19 cellular contexts compared by ENCODE assay signal in the genomic region with DNA sequence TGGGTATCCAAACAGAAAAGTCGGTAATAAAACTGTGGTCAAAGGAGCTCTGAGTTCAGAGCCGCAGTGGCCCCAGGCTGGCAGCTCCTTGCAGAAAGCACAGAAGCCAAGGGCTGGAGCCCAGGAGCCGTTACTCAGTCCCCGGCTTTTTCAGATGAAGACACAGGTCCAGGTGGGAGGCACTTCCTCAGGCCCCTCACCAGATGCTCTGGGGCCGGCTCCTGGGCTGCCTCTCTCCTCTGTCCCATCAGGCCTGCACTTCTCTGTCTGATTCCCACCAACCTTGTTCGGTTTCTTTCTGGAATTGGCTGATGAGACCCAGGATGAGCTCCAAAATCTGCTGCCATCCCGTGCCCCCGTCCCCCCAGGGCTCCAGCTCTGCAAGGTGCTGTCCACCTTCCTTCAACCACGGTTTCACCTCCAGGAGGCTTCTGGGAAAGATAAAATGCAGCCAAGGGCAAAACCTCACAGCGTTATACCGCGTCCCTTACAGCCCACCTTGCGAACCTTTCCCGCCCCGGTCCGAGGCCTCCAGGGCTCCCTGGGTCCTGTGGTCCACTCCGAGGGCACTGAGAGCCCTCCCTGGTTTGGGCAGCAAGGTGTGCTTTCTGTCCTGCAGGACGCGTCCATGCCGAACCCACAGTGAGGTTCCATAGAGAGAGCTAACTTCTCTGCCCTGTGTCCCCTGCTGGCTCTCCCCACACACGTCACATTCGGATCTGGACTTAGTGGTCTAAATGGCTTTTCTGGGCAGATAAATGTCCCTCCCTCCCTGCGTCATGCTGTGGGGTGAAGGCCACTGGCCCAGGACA.
DNase-seq lines count a peak whose midpoint lies in the region; TF ChIP-seq lines count a peak whose summit lies in the region.
"Had no signal": no experiment of that assay in that cellular context is flagged by ENCODE, and none has a peak within 500 bp of the region (broad histone marks: within the 10 kb centered on the region; RNA-seq: fewer than 3 reads in every experiment).

No MANE protein-coding gene starts in this region.

- no peak overlapping the region for H4K91ac ChIP-seq in neuronal stem cell (ENCODE audit: low read depth, low read length, poor library complexity)

- H3K4ac ChIP-seq in neuronal stem cell (ENCODE audit: low read length), result no peak overlapping the region

- no peak overlapping the region for H3K4me3 ChIP-seq in neuronal stem cell (ENCODE audit: low read length in 2 of 2)
- H3K4me3 ChIP-seq in brain microvascular endothelial cell (ENCODE audit: low read depth, low read length), result no peak overlapping the region
- H3K4me3 ChIP-seq: GM23338 had no signal

- H3K79me1 ChIP-seq in neuronal stem cell (ENCODE audit: low read depth, low read length), result no peaks in the 10 kb centered on the region

- no peak overlapping the region for H3K27ac Mint-ChIP-seq in activated naive CD4-positive, alpha-beta T cell treated with anti-CD3 and anti-CD28 coated beads, Interleukin-2, amount 10 ng/mL, durations not matched to agents 7 days and 5 days
- no peak overlapping the region for H3K27ac Mint-ChIP-seq in chondrocyte (ENCODE audit: unreplicated experiment)
- H3K27ac Mint-ChIP-seq: GM23338 had no signal

- no peak overlapping the region for H2BK5ac ChIP-seq in neuronal stem cell (ENCODE audit: low read length)

- H3K36me3 ChIP-seq in neuronal stem cell (replicated peaks in 1 of 2; ENCODE audit: control insufficient read depth in 2 of 2, insufficient read depth in 2 of 2, low read length in 2 of 2), result no peaks in the 10 kb centered on the region
- H3K36me3 ChIP-seq in brain microvascular endothelial cell (replicated peaks), result no peaks in the 10 kb centered on the region

- H2AK5ac ChIP-seq in neuronal stem cell (ENCODE audit: low read depth, low read length), result peak overlapping the region; percentile 14

- H3K14ac ChIP-seq in neuronal stem cell (ENCODE audit: low read length), result peak overlapping the region; percentile 47

- H3K9me3 Mint-ChIP-seq in activated naive CD4-positive, alpha-beta T cell treated with anti-CD3 and anti-CD28 coated beads, Interleukin-2, amount 10 ng/mL, durations not matched to agents 7 days and 5 days, result no peaks in the 10 kb centered on the region
- no peaks in the 10 kb centered on the region for H3K9me3 Mint-ChIP-seq in chondrocyte (ENCODE audit: low read depth)
- H3K9me3 Mint-ChIP-seq: CD14-positive monocyte, GM23338 had no signal

- H3K9me3 ChIP-seq in neuronal stem cell (replicated peaks in 1 of 2; ENCODE audit: control insufficient read depth in 2 of 2, insufficient read depth in 1 of 2, low read depth in 1 of 2, low read length in 2 of 2), result no peaks in the 10 kb centered on the region

- H2BK12ac ChIP-seq in neuronal stem cell (ENCODE audit: low read length), result no peak overlapping the region

- peaks cover 3% of the 10 kb centered on the region for H3K27me3 Mint-ChIP-seq in activated naive CD4-positive, alpha-beta T cell treated with anti-CD3 and anti-CD28 coated beads, Interleukin-2, amount 10 ng/mL, durations not matched to agents 7 days and 5 days
- H3K27me3 Mint-ChIP-seq in chondrocyte (ENCODE audit: low read depth), result peaks cover 11% of the 10 kb centered on the region

- in situ Hi-C loops in brain microvascular endothelial cell (cut with HindIII; ENCODE audit: low pct_ligation_motif_present, low sequenced_read_pairs), result no loop called here

- no peak for TF ChIP-seq CTCF in chondrocyte (IDR thresholded peaks at IDR 0.05)
- no peak for TF ChIP-seq CTCF in brain microvascular endothelial cell (IDR thresholded peaks at IDR 0.05; ENCODE audit: low read depth, low read length, missing control alignments)

- no peak overlapping the region for H3K4me2 ChIP-seq in neuronal stem cell (ENCODE audit: insufficient read depth, low read length, poor library complexity, severe bottlenecking)
- H3K4me2 ChIP-seq: GM23338 had no signal

- peak overlapping the region; percentile 36 for H3K23ac ChIP-seq in neuronal stem cell (ENCODE audit: low read depth, low read length, poor library complexity)

- peaks cover 21% of the 10 kb centered on the region for H3K4me1 Mint-ChIP-seq in activated naive CD4-positive, alpha-beta T cell treated with anti-CD3 and anti-CD28 coated beads, Interleukin-2, amount 10 ng/mL, durations not matched to agents 7 days and 5 days
- H3K4me1 Mint-ChIP-seq in chondrocyte (ENCODE audit: low read depth), result peaks cover 4% of the 10 kb centered on the region
- H3K4me1 Mint-ChIP-seq: CD14-positive monocyte had no signal

- H3K9ac ChIP-seq in neuronal stem cell (ENCODE audit: low read depth, low read length, poor library complexity), result no peak overlapping the region

- peak overlapping the region; percentile 41 for H3K18ac ChIP-seq in neuronal stem cell (ENCODE audit: low read length)

- peak overlapping the region; percentile 81 for H2BK120ac ChIP-seq in neuronal stem cell (ENCODE audit: low read depth, low read length)

- no peak overlapping the region for H2AFZ ChIP-seq in neuronal stem cell (ENCODE audit: low read length)
- H2AFZ ChIP-seq: GM23338 had no signal

- H3K36me3 Mint-ChIP-seq in activated naive CD4-positive, alpha-beta T cell treated with anti-CD3 and anti-CD28 coated beads, Interleukin-2, amount 10 ng/mL, durations not matched to agents 7 days and 5 days, result no peaks in the 10 kb centered on the region
- H3K36me3 Mint-ChIP-seq in chondrocyte (ENCODE audit: low read depth), result no peaks in the 10 kb centered on the region
- H3K36me3 Mint-ChIP-seq: CD14-positive monocyte had no signal

- H2BK15ac ChIP-seq in neuronal stem cell (ENCODE audit: low read length), result no peak overlapping the region

- no CpG with 5 or more reads among the region's 23 CpGs for WGBS in neuronal stem cell (ENCODE audit: extremely low coverage in 2 of 2, insufficient read length in 2 of 2, insufficient replicate concordance in 1 of 2), 2 donors

- H3K4me1 ChIP-seq in neuronal stem cell (ENCODE audit: control insufficient read depth in 2 of 2, insufficient read depth in 1 of 2, low read depth in 1 of 2, low read length in 2 of 2), result no peaks in the 10 kb centered on the region

- H4K8ac ChIP-seq in neuronal stem cell (ENCODE audit: low read depth, low read length), result no peak overlapping the region

- no peak overlapping the region for H3K27ac ChIP-seq in neuronal stem cell (replicated peaks; ENCODE audit: low read length)
- no peak overlapping the region for H3K27ac ChIP-seq in brain microvascular endothelial cell
- H3K27ac ChIP-seq: RWPE1 had no signal

- no peak overlapping the region for H3K4me3 Mint-ChIP-seq in activated naive CD4-positive, alpha-beta T cell treated with anti-CD3 and anti-CD28 coated beads, Interleukin-2, amount 10 ng/mL, durations not matched to agents 7 days and 5 days
- no peak overlapping the region for H3K4me3 Mint-ChIP-seq in chondrocyte (ENCODE audit: unreplicated experiment)
- H3K4me3 Mint-ChIP-seq: CD14-positive monocyte, GM23338 had no signal

- peak; percentile 18 for DNase-seq in activated naive CD4-positive, alpha-beta T cell treated with anti-CD3 and anti-CD28 coated beads, Interleukin-2, amount 10 ng/mL, durations not matched to agents 7 days and 5 days
- no peak for DNase-seq in activated naive CD4-positive, alpha-beta T cell treated with Interleukin-2 at 50 U/mL for 16 hours
- DNase-seq in chondrocyte (ENCODE audit: low spot score) (peak; percentile 81), neuronal stem cell (ENCODE audit: low spot score) (no peak), DMS79 treated with DMSO at 0.1 percent for 48 hours (lab: John Stamatoyannopoulos, UW) (no peak), anterior cingulate cortex (lab: John Stamatoyannopoulos, UW) (no peak), NCI-H146 treated with DMSO at 0.1 percent for 48 hours (lab: John Stamatoyannopoulos, UW; ENCODE audit: unreplicated experiment) (no peak), brain microvascular endothelial cell (no peak)
- DNase-seq: KG1; NCI-H1105; NCI-H146; NCI-H2029 treated with DMSO at 0.1 percent for 48 hours; NCI-H345; NCI-H524; NCI-H774; NK-92 treated with Interleukin-12 subunit alpha and Interleukin-12 subunit beta, amount 100 ng/mL, for 24 hours had no signal

- H3K27me3 ChIP-seq in neuronal stem cell (ENCODE audit: control insufficient read depth in 3 of 3, insufficient read depth in 3 of 3, low read depth in 1 of 3, low read length in 3 of 3), result no peaks in the 10 kb centered on the region
- H3K27me3 ChIP-seq in brain microvascular endothelial cell (replicated peaks), result no peaks in the 10 kb centered on the region

- CTCF ChIA-PET in activated naive CD4-positive, alpha-beta T cell treated with anti-CD3 and anti-CD28 coated beads, Interleukin-2, amount 10 ng/mL, durations not matched to agents 7 days and 5 days (lab: Charles Lee), result interaction anchor here (1.0 kb wide), 1 partner anchor 34 kb away, joined by 3 read pairs; no protein-coding TSS in a partner anchor

Comparison
In these comparisons a context has a peak if more than half of its experiments do, and no peak if none do; other contexts are left out.
1. DNase-seq: peak in activated naive CD4-positive, alpha-beta T cell treated with anti-CD3 and anti-CD28 coated beads, Interleukin-2, amount 10 ng/mL, durations not matched to agents 7 days and 5 days (single experiment) and chondrocyte (single experiment); none in activated naive CD4-positive, alpha-beta T cell treated with Interleukin-2 at 50 U/mL for 16 hours (single experiment), neuronal stem cell (single experiment), DMS79 treated with DMSO at 0.1 percent for 48 hours (single experiment), anterior cingulate cortex (0 of 58), NCI-H146 treated with DMSO at 0.1 percent for 48 hours (single experiment) and brain microvascular endothelial cell (single experiment).